Comparison of ENCODE assay signal across 22 cellular contexts in genomic region chr2:128506534-128506933, GRCh38.
DNase-seq lines count a peak whose midpoint lies in the region; ATAC-seq and TF ChIP-seq lines count a peak whose summit lies in the region.
"Had no signal": no experiment of that assay in that cellular context is flagged by ENCODE, and none has a peak within 500 bp of the region (broad histone marks: within the 10 kb centered on the region; RNA-seq: fewer than 3 reads in every experiment).

No MANE protein-coding gene starts in this region.

- H3K4me1 ChIP-seq in BLaER1, result peaks cover 55% of the 10 kb centered on the region
- H3K4me1 ChIP-seq in right atrium auricular region, result peaks cover 0 to 16% of the 10 kb centered on the region in 2 donors
- H3K4me1 ChIP-seq: A549, BE2C, Caco-2 had no signal

- H4K20me1 ChIP-seq in BLaER1, result peaks cover 14% of the 10 kb centered on the region

- TF ChIP-seq CTCF in right atrium auricular region (IDR thresholded peaks at IDR 0.05), result no peak

- H3K4me3 ChIP-seq in BLaER1 (no peak overlapping the region), right atrium auricular region (no peak overlapping the region)
- H3K4me3 ChIP-seq: A549, GM12878, GM23338 had no signal

- no peak overlapping the region for H3K27ac ChIP-seq in BLaER1
- H3K27ac ChIP-seq in KOPT-K1 (ENCODE audit: low read depth, low read length, poor library complexity, severe bottlenecking), result peak overlapping the region; percentile 83
- H3K27ac ChIP-seq in right atrium auricular region, result no peak overlapping the region
- H3K27ac ChIP-seq: A549, C4-2B had no signal

- DNase-seq in amniotic epithelial cell (ENCODE audit: low read depth) (peak; percentile 21), right atrium auricular region (ENCODE audit: low spot score) (no peak), EL (no peak)
- DNase-seq: 8988T; ACHN; AML-193; BE2C; CD4-positive, CD25-positive, alpha-beta regulatory T cell; CD8-positive, alpha-beta T cell; DMS153; DND-41; GDM1; H9 had no signal

- H3K36me3 ChIP-seq in BLaER1 (peaks cover 8% of the 10 kb centered on the region; the same call in 1 of the 2 replicates), KOPT-K1 (ENCODE audit: insufficient read depth, low read length) (no peaks in the 10 kb centered on the region), right atrium auricular region (no peaks in the 10 kb centered on the region)
- H3K36me3 ChIP-seq: BE2C had no signal

- no peak for ATAC-seq in GM19397 (IDR thresholded peaks at IDR 0.05; ENCODE audit: unreplicated experiment)
- ATAC-seq: A549; CD8-positive, alpha-beta T cell; GM12878; GM23338; HCT116 had no signal

- 0 out of 2 replicates have a peak, but pooled peaks cover 4% of the 10 kb centered on the region for H3K9me3 ChIP-seq in BLaER1
- no peaks in the 10 kb centered on the region for H3K9me3 ChIP-seq in KOPT-K1 (ENCODE audit: insufficient read depth, low read length, poor library complexity, severe bottlenecking)
- H3K9me3 ChIP-seq in right atrium auricular region, result no peaks in the 10 kb centered on the region
- H3K9me3 ChIP-seq: BE2C had no signal

- no peak overlapping the region for H3K9ac ChIP-seq in BLaER1

- no peaks in the 10 kb centered on the region for H3K27me3 ChIP-seq in BLaER1
- no peaks in the 10 kb centered on the region for H3K27me3 ChIP-seq in right atrium auricular region
- H3K27me3 ChIP-seq: BE2C had no signal

- H3K4me2 ChIP-seq in BLaER1, result peak overlapping the region; percentile 27; the same call in 1 of the 2 replicates
- H3K4me2 ChIP-seq: A549, GM23338 had no signal
